Comparison of ENCODE assay signal across 1 cellular context in the genomic region with DNA sequence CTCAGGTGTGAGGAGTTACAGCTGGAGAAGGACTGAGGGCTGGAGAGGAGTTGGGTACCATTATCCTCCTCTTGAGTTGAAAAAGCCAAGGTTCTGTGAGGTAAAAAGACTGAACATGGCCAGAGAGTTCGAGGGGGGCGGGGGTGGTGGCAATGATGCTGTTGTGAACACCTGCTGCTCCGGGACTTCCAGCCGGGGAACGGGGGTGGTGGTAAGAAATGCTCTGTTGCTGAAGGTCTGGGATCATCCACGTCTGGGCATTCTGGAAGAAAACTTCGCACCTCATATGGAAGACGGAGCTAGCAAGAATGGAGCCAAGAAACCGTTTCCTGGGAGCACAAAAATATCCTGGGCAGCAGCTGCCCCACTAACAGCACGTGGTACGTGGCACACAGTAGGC.
TF ChIP-seq lines count a peak whose summit lies in the region.

No MANE protein-coding gene starts in this region.

TF ChIP-seq in HCT116, 20 proteins besides CTCF, POLR2A, EP300 and RAD21 (continued from another document):
- TF ChIP-seq CEBPB (IDR thresholded peaks at IDR 0.05; ENCODE audit: low read depth) (no peak), ZNF274 (IDR thresholded peaks at IDR 0.05; ENCODE audit: low read depth, low read length) (no peak), EGR1 (IDR thresholded peaks at IDR 0.05; ENCODE audit: low read depth) (no peak), TCF7L2 (IDR thresholded peaks at IDR 0.05; ENCODE audit: borderline replicate concordance, extremely low read depth, insufficient read depth, insufficient read length) (no peak)
- TF ChIP-seq, protein P1, sequence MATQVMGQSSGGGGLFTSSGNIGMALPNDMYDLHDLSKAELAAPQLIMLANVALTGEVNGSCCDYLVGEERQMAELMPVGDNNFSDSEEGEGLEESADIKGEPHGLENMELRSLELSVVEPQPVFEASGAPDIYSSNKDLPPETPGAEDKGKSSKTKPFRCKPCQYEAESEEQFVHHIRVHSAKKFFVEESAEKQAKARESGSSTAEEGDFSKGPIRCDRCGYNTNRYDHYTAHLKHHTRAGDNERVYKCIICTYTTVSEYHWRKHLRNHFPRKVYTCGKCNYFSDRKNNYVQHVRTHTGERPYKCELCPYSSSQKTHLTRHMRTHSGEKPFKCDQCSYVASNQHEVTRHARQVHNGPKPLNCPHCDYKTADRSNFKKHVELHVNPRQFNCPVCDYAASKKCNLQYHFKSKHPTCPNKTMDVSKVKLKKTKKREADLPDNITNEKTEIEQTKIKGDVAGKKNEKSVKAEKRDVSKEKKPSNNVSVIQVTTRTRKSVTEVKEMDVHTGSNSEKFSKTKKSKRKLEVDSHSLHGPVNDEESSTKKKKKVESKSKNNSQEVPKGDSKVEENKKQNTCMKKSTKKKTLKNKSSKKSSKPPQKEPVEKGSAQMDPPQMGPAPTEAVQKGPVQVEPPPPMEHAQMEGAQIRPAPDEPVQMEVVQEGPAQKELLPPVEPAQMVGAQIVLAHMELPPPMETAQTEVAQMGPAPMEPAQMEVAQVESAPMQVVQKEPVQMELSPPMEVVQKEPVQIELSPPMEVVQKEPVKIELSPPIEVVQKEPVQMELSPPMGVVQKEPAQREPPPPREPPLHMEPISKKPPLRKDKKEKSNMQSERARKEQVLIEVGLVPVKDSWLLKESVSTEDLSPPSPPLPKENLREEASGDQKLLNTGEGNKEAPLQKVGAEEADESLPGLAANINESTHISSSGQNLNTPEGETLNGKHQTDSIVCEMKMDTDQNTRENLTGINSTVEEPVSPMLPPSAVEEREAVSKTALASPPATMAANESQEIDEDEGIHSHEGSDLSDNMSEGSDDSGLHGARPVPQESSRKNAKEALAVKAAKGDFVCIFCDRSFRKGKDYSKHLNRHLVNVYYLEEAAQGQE (IDR thresholded peaks at IDR 0.05; ENCODE audit: low read depth) = no peak
TF ChIP-seq in HCT116: peak in this region for 0.
